In the genomic region with DNA sequence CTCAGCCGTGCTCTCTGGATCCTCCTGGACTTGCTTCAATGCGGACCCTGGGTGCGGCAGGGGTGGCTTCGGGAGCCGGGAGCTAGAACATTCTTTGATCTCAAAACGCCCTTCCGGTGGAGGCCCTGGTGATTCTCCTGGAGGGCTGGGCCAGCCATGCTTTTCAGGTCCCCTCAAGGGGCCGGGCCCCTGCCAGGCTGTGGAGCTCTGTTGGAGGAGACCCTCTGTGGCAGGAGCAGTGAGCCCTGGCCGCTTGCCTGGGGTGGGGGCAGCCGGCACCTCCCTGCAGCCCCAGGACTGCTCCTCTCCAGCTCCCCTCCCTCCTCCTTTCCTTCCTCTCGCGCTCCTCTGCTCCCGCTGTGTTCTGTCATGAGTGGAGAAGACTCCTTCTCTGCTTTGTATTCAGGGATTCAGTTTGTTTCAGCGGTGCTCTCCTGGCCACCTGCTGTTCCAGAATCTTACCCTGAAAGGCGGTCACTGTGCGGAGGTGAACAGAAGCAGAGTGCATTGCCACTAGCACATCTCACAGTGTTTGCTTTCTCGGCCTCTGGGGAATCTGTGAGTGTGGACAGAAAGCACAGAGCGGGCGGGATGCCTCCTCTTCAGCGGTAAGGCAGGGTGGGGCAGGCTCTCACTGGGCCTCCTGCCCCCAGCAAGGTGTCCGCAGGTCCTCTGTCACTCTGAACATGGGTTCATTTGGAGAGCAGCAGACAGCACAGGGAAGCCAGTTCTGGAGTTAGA, we compare ENCODE assay signal across 18 cellular contexts.
DNase-seq lines count a peak whose midpoint lies in the region; ATAC-seq and TF ChIP-seq lines count a peak whose summit lies in the region.
"Had no signal": no experiment of that assay in that cellular context is flagged by ENCODE, and none has a peak within 500 bp of the region (broad histone marks: within the 10 kb centered on the region; RNA-seq: fewer than 3 reads in every experiment).

No MANE protein-coding gene starts in this region.

- no peaks in the 10 kb centered on the region for H3K36me3 ChIP-seq in aorta (ENCODE audit: control insufficient read depth in 1 of 2, insufficient read depth in 2 of 2, low read length in 1 of 2)
- H3K36me3 ChIP-seq: prostate gland had no signal

- H3K9me3 ChIP-seq in aorta (ENCODE audit: control insufficient read depth, low read length): no peaks in the 10 kb centered on the region
- H3K9me3 ChIP-seq: Caco-2, prostate gland had no signal

- no peak for ATAC-seq in natural killer cell treated with Interleukin-12 subunit alpha and Interleukin-12 subunit beta and Interleukin-15 and Interleukin-18, amount 100 ng/mL, for 72 hours
- ATAC-seq in natural killer cell (no peak), aorta (ENCODE audit: low FRiP score) (no peak), GM19023 (IDR thresholded peaks at IDR 0.05; ENCODE audit: unreplicated experiment) (no peak), HG02588 (IDR thresholded peaks at IDR 0.05; ENCODE audit: unreplicated experiment) (no peak)
- ATAC-seq: HCT116, T-helper 17 cell had no signal

- 79 to 88% methylated on average over 21 of the region's 21 CpGs for WGBS in aorta, 2 donors

- H3K27ac Mint-ChIP-seq in natural killer cell treated with Interleukin-12 subunit alpha and Interleukin-12 subunit beta and Interleukin-15 and Interleukin-18, amount 100 ng/mL, for 72 hours: no peak overlapping the region
- peak overlapping the region in 1 of 2 donors; percentile 72 for H3K27ac Mint-ChIP-seq in natural killer cell
- H3K27ac Mint-ChIP-seq: activated naive CD4-positive, alpha-beta T cell treated with anti-CD3 and anti-CD28 coated beads, Interleukin-2, amount 10 ng/mL, durations not matched to agents 7 days and 5 days; endodermal cell; IgD-negative memory B cell; T-helper 17 cell had no signal

- H3K36me3 Mint-ChIP-seq in natural killer cell treated with Interleukin-12 subunit alpha and Interleukin-12 subunit beta and Interleukin-15 and Interleukin-18, amount 100 ng/mL, for 72 hours: no peaks in the 10 kb centered on the region
- H3K36me3 Mint-ChIP-seq in natural killer cell: no peaks in the 10 kb centered on the region
- H3K36me3 Mint-ChIP-seq: activated naive CD4-positive, alpha-beta T cell treated with anti-CD3 and anti-CD28 coated beads, Interleukin-2, amount 10 ng/mL, durations not matched to agents 7 days and 5 days had no signal

- POLR2A ChIA-PET in GM10248 (lab: Yijun Ruan, JAX): no interaction called here

- H3K4me3 Mint-ChIP-seq in natural killer cell treated with Interleukin-12 subunit alpha and Interleukin-12 subunit beta and Interleukin-15 and Interleukin-18, amount 100 ng/mL, for 72 hours: no peak overlapping the region
- no peak overlapping the region for H3K4me3 Mint-ChIP-seq in natural killer cell
- H3K4me3 Mint-ChIP-seq: activated naive CD4-positive, alpha-beta T cell treated with anti-CD3 and anti-CD28 coated beads, Interleukin-2, amount 10 ng/mL, durations not matched to agents 7 days and 5 days; endodermal cell; IgD-negative memory B cell; T-helper 17 cell had no signal

- H3K27ac ChIP-seq in aorta (ENCODE audit: low read depth in 1 of 2, low read length in 2 of 2): no peak overlapping the region
- H3K27ac ChIP-seq: prostate gland had no signal

- no peaks in the 10 kb centered on the region for H3K9me3 Mint-ChIP-seq in natural killer cell treated with Interleukin-12 subunit alpha and Interleukin-12 subunit beta and Interleukin-15 and Interleukin-18, amount 100 ng/mL, for 72 hours
- H3K9me3 Mint-ChIP-seq in natural killer cell: no peaks in the 10 kb centered on the region
- H3K9me3 Mint-ChIP-seq: activated naive CD4-positive, alpha-beta T cell treated with anti-CD3 and anti-CD28 coated beads, Interleukin-2, amount 10 ng/mL, durations not matched to agents 7 days and 5 days; endodermal cell; IgD-negative memory B cell had no signal

- no peaks in the 10 kb centered on the region for H3K27me3 ChIP-seq in aorta (ENCODE audit: control insufficient read depth in 1 of 2, insufficient read depth in 2 of 2, low read length in 1 of 2)

- H3K4me1 Mint-ChIP-seq in natural killer cell treated with Interleukin-12 subunit alpha and Interleukin-12 subunit beta and Interleukin-15 and Interleukin-18, amount 100 ng/mL, for 72 hours (ENCODE audit: low read depth in 2 of 2): peaks cover 33 to 47% of the 10 kb centered on the region in 2 donors
- H3K4me1 Mint-ChIP-seq in natural killer cell: peaks cover 53 to 80% of the 10 kb centered on the region in 2 donors
- H3K4me1 Mint-ChIP-seq: activated naive CD4-positive, alpha-beta T cell treated with anti-CD3 and anti-CD28 coated beads, Interleukin-2, amount 10 ng/mL, durations not matched to agents 7 days and 5 days had no signal

- H3K4me1 ChIP-seq in aorta (ENCODE audit: control insufficient read depth in 1 of 2, insufficient read depth in 2 of 2, low read length in 2 of 2): no peaks in the 10 kb centered on the region
- H3K4me1 ChIP-seq: Caco-2 had no signal

- TF ChIP-seq CTCF in natural killer cell (IDR thresholded peaks at IDR 0.05): no peak
- no peak for TF ChIP-seq CTCF in GM10248 (IDR thresholded peaks at IDR 0.05; ENCODE audit: control extremely low read depth, extremely low read depth, low read depth, missing control alignments)

- CTCF ChIA-PET in GM10248 (lab: Yijun Ruan, JAX): interaction anchor here (1.0 kb wide), 1 partner anchor 8 kb away, joined by 4 read pairs; no protein-coding TSS in a partner anchor

- H3K4me3 ChIP-seq in aorta (ENCODE audit: low read length in 2 of 2): no peak overlapping the region
- H3K4me3 ChIP-seq: prostate gland had no signal

- no peaks in the 10 kb centered on the region for H3K27me3 Mint-ChIP-seq in natural killer cell treated with Interleukin-12 subunit alpha and Interleukin-12 subunit beta and Interleukin-15 and Interleukin-18, amount 100 ng/mL, for 72 hours
- H3K27me3 Mint-ChIP-seq in natural killer cell (ENCODE audit: low read depth in 2 of 2): no peaks in the 10 kb centered on the region
- H3K27me3 Mint-ChIP-seq: activated naive CD4-positive, alpha-beta T cell treated with anti-CD3 and anti-CD28 coated beads, Interleukin-2, amount 10 ng/mL, durations not matched to agents 7 days and 5 days; IgD-negative memory B cell; T-helper 17 cell had no signal

- DNase-seq in natural killer cell treated with Interleukin-12 subunit alpha and Interleukin-12 subunit beta and Interleukin-15 and Interleukin-18, amount 100 ng/mL, for 72 hours (ENCODE audit: low spot score): peak; percentile 46
- DNase-seq in natural killer cell: no peak
- DNase-seq in NCI-H345 (lab: John Stamatoyannopoulos, UW): peak; percentile 83
- DNase-seq in left kidney (ENCODE audit: low read depth, low spot score): peak; percentile 48
- DNase-seq in aorta: peak; percentile 32 to 33
- no peak for DNase-seq in GM10248 (ENCODE audit: extremely low spot score)
- DNase-seq: activated naive CD4-positive, alpha-beta T cell treated with anti-CD3 and anti-CD28 coated beads, Interleukin-2, amount 10 ng/mL, durations not matched to agents 7 days and 5 days; Caco-2; endodermal cell; hippocampal formation; NCI-H1105 treated with DMSO at 0.1 percent for 48 hours; SHP77; T-helper 17 cell had no signal

- intact Hi-C loops in natural killer cell (cut with micrococcal nuclease) (no loop called here), aorta (cut with DNase I) (no loop called here)

Comparison
In these comparisons a context has a peak if more than half of its experiments do, and no peak if none do; other contexts are left out.
1. DNase-seq: peak in natural killer cell treated with Interleukin-12 subunit alpha and Interleukin-12 subunit beta and Interleukin-15 and Interleukin-18, amount 100 ng/mL, for 72 hours (single experiment), NCI-H345 (single experiment), left kidney (single experiment) and aorta (2 of 2); none in natural killer cell (single experiment) and GM10248 (single experiment).